8 cellular contexts compared by ENCODE assay signal in genomic region chr5:95869173-95869855, GRCh38. TPM values are rescaled to one million over a fixed set of nuclear protein-coding genes. Genes with fewer than 3 reads are reported as not detected.
A peak's percentile ranks its signal among the peaks of the same experiment; 100 is the strongest.
DNase-seq lines count a peak whose midpoint lies in the region; ATAC-seq and TF ChIP-seq lines count a peak whose summit lies in the region.
"Not testable (repeated sequence)": the region's sequence is repeated elsewhere in the genome, so short reads cannot be mapped to it uniquely, and the experiment has no call there.

No MANE protein-coding gene starts in this region.

- not testable (repeated sequence) for H3K27me3 Mint-ChIP-seq in activated CD8-positive, alpha-beta T cell treated with anti-CD3 and anti-CD28 coated beads, Interleukin-2, amount 10 ng/mL, durations not matched to agents 7 days and 5 days (ENCODE audit: low read depth)

- peak overlapping the region; percentile 86 for H3K27ac Mint-ChIP-seq in activated CD8-positive, alpha-beta T cell treated with anti-CD3 and anti-CD28 coated beads, Interleukin-2, amount 10 ng/mL, durations not matched to agents 7 days and 5 days

- peak overlapping the region; percentile 39 for H3K4me3 Mint-ChIP-seq in activated CD8-positive, alpha-beta T cell treated with anti-CD3 and anti-CD28 coated beads, Interleukin-2, amount 10 ng/mL, durations not matched to agents 7 days and 5 days

- H2AFZ ChIP-seq in OCI-LY3 (ENCODE audit: low read depth, low read length); osteoblast (ENCODE audit: low read length): not testable (repeated sequence)

- CTCF ChIA-PET in activated CD8-positive, alpha-beta T cell treated with anti-CD3 and anti-CD28 coated beads, Interleukin-2, amount 10 ng/mL, durations not matched to agents 7 days and 5 days (lab: Charles Lee) = interaction anchor here (1.1 to 3.8 kb wide), 10 partner anchors 9 to 732 kb away, joined by 3 to 34 read pairs (median 5); partner anchors contain the start of genes ELL2 and RFESD

- H3K9ac ChIP-seq in OCI-LY3 (ENCODE audit: low read length) = peak overlapping the region; percentile 37; the same call in 1 of the 2 replicates

- not testable (repeated sequence) for H4K20me1 ChIP-seq in OCI-LY3 (ENCODE audit: insufficient read depth, low read length); osteoblast (ENCODE audit: insufficient read depth, low read length)

- ATAC-seq in GM18502 (IDR thresholded peaks at IDR 0.05; ENCODE audit: poor library complexity, unreplicated experiment) = peak; percentile 57
- ATAC-seq in GM21423 (IDR thresholded peaks at IDR 0.05; ENCODE audit: unreplicated experiment) = peak; percentile 54
- peak; percentile 51 for ATAC-seq in HG03139 (IDR thresholded peaks at IDR 0.05; ENCODE audit: unreplicated experiment)
- ATAC-seq in activated CD8-positive, alpha-beta T cell treated with anti-CD3 and anti-CD28 coated beads, Interleukin-2, amount 10 ng/mL, durations not matched to agents 7 days and 5 days = peak; percentile 89

- H3K27ac ChIP-seq in OCI-LY3 (ENCODE audit: low read length) (peak overlapping the region; percentile 82; the same call in 1 of the 2 replicates), ascending aorta (peak overlapping the region; percentile 63 to 81), osteoblast (ENCODE audit: low read depth, low read length) (peak overlapping the region; percentile 50)

- not testable (repeated sequence) for H3K9me3 ChIP-seq in OCI-LY3 (ENCODE audit: insufficient read depth, low read length); ascending aorta; osteoblast (ENCODE audit: low read depth, low read length)

- H3K36me3 Mint-ChIP-seq in activated CD8-positive, alpha-beta T cell treated with anti-CD3 and anti-CD28 coated beads, Interleukin-2, amount 10 ng/mL, durations not matched to agents 7 days and 5 days (ENCODE audit: low read depth) = peaks cover 11% of the 10 kb centered on the region

- not testable (repeated sequence) for H3K36me3 ChIP-seq in OCI-LY3 (replicated peaks; ENCODE audit: low read depth, low read length); ascending aorta; osteoblast (ENCODE audit: insufficient read depth, low read length)

- DNase-seq in activated CD8-positive, alpha-beta T cell treated with anti-CD3 and anti-CD28 coated beads, Interleukin-2, amount 10 ng/mL, durations not matched to agents 7 days and 5 days = peak; percentile 87
- not testable (repeated sequence) for DNase-seq in ascending aorta (ENCODE audit: low spot score in 2 of 2); osteoblast (ENCODE audit: insufficient read length, low spot score, missing footprints)
- DNase-seq in stimulated activated naive CD4-positive, alpha-beta T cell treated with Interleukin-2 at 50 U/mL for 16 hours (lab: John Stamatoyannopoulos, UW) = peak; percentile 36

- POLR2A ChIA-PET in activated CD8-positive, alpha-beta T cell treated with anti-CD3 and anti-CD28 coated beads, Interleukin-2, amount 10 ng/mL, durations not matched to agents 7 days and 5 days (lab: Charles Lee) = interaction anchor here (1.1 to 1.6 kb wide), 2 partner anchors 90 to 793 kb away, joined by 3 to 4 read pairs; partner anchors contain the start of gene CAST

- H3K4me3 ChIP-seq in OCI-LY3 (ENCODE audit: low read length) = peak overlapping the region; percentile 33; the same call in 1 of the 2 replicates
- not testable (repeated sequence) for H3K4me3 ChIP-seq in ascending aorta; osteoblast (ENCODE audit: insufficient read depth, low read length)

- intact Hi-C loops in ascending aorta (cut with DNase I) = not testable (repeated sequence)

- H3K4me2 ChIP-seq in OCI-LY3 (ENCODE audit: low read length) = peak overlapping the region; percentile 76
- not testable (repeated sequence) for H3K4me2 ChIP-seq in osteoblast (ENCODE audit: insufficient read depth, low read length)

- TF ChIP-seq CTCF in OCI-LY3 (IDR thresholded peaks at IDR 0.05; ENCODE audit: low read depth, low read length); ascending aorta (IDR thresholded peaks at IDR 0.05); osteoblast (IDR thresholded peaks at IDR 0.05; ENCODE audit: extremely low read depth, low read depth, low read length): not testable (repeated sequence)

- peaks cover 26% of the 10 kb centered on the region for H3K4me1 ChIP-seq in OCI-LY3 (ENCODE audit: low read length)
- peaks cover 5 to 20% of the 10 kb centered on the region in 2 donors for H3K4me1 ChIP-seq in ascending aorta
- peaks cover 38% of the 10 kb centered on the region for H3K4me1 ChIP-seq in osteoblast (ENCODE audit: insufficient read depth, low read length)

- H3K27me3 ChIP-seq in OCI-LY3 (ENCODE audit: low read depth, low read length); ascending aorta; osteoblast (ENCODE audit: insufficient read depth, low read length): not testable (repeated sequence)

- not testable (repeated sequence) for H3K79me2 ChIP-seq in OCI-LY3 (ENCODE audit: low read length); osteoblast (ENCODE audit: insufficient read depth, low read length)

- H3K9me3 Mint-ChIP-seq in activated CD8-positive, alpha-beta T cell treated with anti-CD3 and anti-CD28 coated beads, Interleukin-2, amount 10 ng/mL, durations not matched to agents 7 days and 5 days (ENCODE audit: insufficient read depth) = not testable (repeated sequence)

- peaks cover 31% of the 10 kb centered on the region for H3K4me1 Mint-ChIP-seq in activated CD8-positive, alpha-beta T cell treated with anti-CD3 and anti-CD28 coated beads, Interleukin-2, amount 10 ng/mL, durations not matched to agents 7 days and 5 days (ENCODE audit: low read depth)

RNA-seq across cellular contexts. Expression of gene GLRX, which starts 46.8 kb away (rescaled TPM):
- 10 to 100 TPM; 65.4 to 67.4 TPM for total RNA-seq in activated CD8-positive, alpha-beta T cell treated with anti-CD3 and anti-CD28 coated beads, Interleukin-2, amount 10 ng/mL, durations not matched to agents 7 days and 5 days
- total RNA-seq in ascending aorta (18.5 TPM), osteoblast (59.0 and 77.2 TPM in 2 replicates)
